In genomic region chr7:12706900-12707536, GRCh38 we compare ENCODE assay signal across 15 cellular contexts. TPM values are rescaled to one million over a fixed set of nuclear protein-coding genes. Genes with fewer than 3 reads are reported as not detected.
DNase-seq lines count a peak whose midpoint lies in the region; ATAC-seq and TF ChIP-seq lines count a peak whose summit lies in the region.
"Had no signal": no experiment of that assay in that cellular context is flagged by ENCODE, and none has a peak within 500 bp of the region (broad histone marks: within the 10 kb centered on the region; RNA-seq: fewer than 3 reads in every experiment).

No MANE protein-coding gene starts in this region.

- H3K27me3 ChIP-seq in mammary epithelial cell (ENCODE audit: insufficient read depth, low read length) (no peaks in the 10 kb centered on the region), Karpas-422 (ENCODE audit: low read length) (no peaks in the 10 kb centered on the region), heart left ventricle (no peaks in the 10 kb centered on the region)
- H3K27me3 ChIP-seq: tibial nerve had no signal

- peak overlapping the region; percentile 2 for H3K4me3 Mint-ChIP-seq in neural crest cell
- H3K4me3 Mint-ChIP-seq: activated naive CD8-positive, alpha-beta T cell; CD4-positive, alpha-beta memory T cell had no signal

- no peaks in the 10 kb centered on the region for H3K27me3 Mint-ChIP-seq in neural crest cell (ENCODE audit: low read depth)
- H3K27me3 Mint-ChIP-seq: activated naive CD8-positive, alpha-beta T cell; CD4-positive, alpha-beta memory T cell had no signal

- H3K9me2 ChIP-seq in Karpas-422 (replicated peaks; ENCODE audit: insufficient read depth, low read length) = no peaks in the 10 kb centered on the region

- intact Hi-C loops in mammary epithelial cell (cut with micrococcal nuclease) (no loop called here), heart left ventricle (cut with DNase I) (no loop called here)

- DNase-seq in GM03348 (ENCODE audit: low spot score) (peak; percentile 28), NCI-H2196 (lab: John Stamatoyannopoulos, UW; ENCODE audit: unreplicated experiment) (peak; percentile 22), mammary epithelial cell (peak; percentile 71), neural crest cell (ENCODE audit: low read depth, low spot score) (no peak), medulla oblongata (ENCODE audit: extremely low spot score) (no peak), Karpas-422 (no peak), heart left ventricle (no peak)
- DNase-seq in NK-92 treated with Interleukin-12 subunit alpha and Interleukin-12 subunit beta, amount 100 ng/mL, for 24 hours (lab: John Stamatoyannopoulos, UW) = no peak
- DNase-seq: CD4-positive, alpha-beta memory T cell; effector CD8-positive, alpha-beta T cell; nucleus accumbens; stimulated activated CD4-positive, alpha-beta T cell treated with anti-CD3 and anti-CD28 coated beads, Interleukin-4, amount 100 ng/mL, for 4 hours had no signal

- H3K36me3 Mint-ChIP-seq in neural crest cell (ENCODE audit: low read depth) = no peaks in the 10 kb centered on the region
- H3K36me3 Mint-ChIP-seq: activated naive CD8-positive, alpha-beta T cell; CD4-positive, alpha-beta memory T cell had no signal

- H3K4me2 ChIP-seq in mammary epithelial cell (ENCODE audit: insufficient read depth, low read depth, low read length) (peak overlapping the region; percentile 21), Karpas-422 (ENCODE audit: low read depth, low read length, poor library complexity, severe bottlenecking) (no peak overlapping the region)

- peaks cover 2% of the 10 kb centered on the region for H3K9me3 Mint-ChIP-seq in neural crest cell

- H3K79me2 ChIP-seq in mammary epithelial cell (ENCODE audit: insufficient read depth, low read length) = no peaks in the 10 kb centered on the region
- H3K79me2 ChIP-seq in Karpas-422 (ENCODE audit: low read length) = no peaks in the 10 kb centered on the region

- TF ChIP-seq POLR2A in heart left ventricle (IDR thresholded peaks at IDR 0.05) = no peak

- H3K36me3 ChIP-seq in mammary epithelial cell (ENCODE audit: insufficient read depth, low read length) = no peaks in the 10 kb centered on the region
- no peaks in the 10 kb centered on the region for H3K36me3 ChIP-seq in Karpas-422 (ENCODE audit: insufficient read depth, low read length)
- H3K36me3 ChIP-seq in heart left ventricle = no peaks in the 10 kb centered on the region
- H3K36me3 ChIP-seq: tibial nerve had no signal

- no peak overlapping the region for H3K4me3 ChIP-seq in mammary epithelial cell (replicated peaks in 1 of 3; ENCODE audit: insufficient read depth in 1 of 3, low read depth in 2 of 3, low read length in 3 of 3)
- no peak overlapping the region for H3K4me3 ChIP-seq in Karpas-422 (ENCODE audit: low read length)
- no peak overlapping the region for H3K4me3 ChIP-seq in heart left ventricle
- H3K4me3 ChIP-seq: tibial nerve had no signal

- H3K27ac Mint-ChIP-seq in neural crest cell (ENCODE audit: unreplicated experiment) = no peak overlapping the region
- H3K27ac Mint-ChIP-seq: activated naive CD8-positive, alpha-beta T cell had no signal

- CTCF ChIA-PET in mammary epithelial cell (lab: Charles Lee; ENCODE audit: low non-redundant PET) = no interaction called here

- no peaks in the 10 kb centered on the region for H4K20me1 ChIP-seq in mammary epithelial cell (ENCODE audit: insufficient read depth, low read length)
- no peaks in the 10 kb centered on the region for H4K20me1 ChIP-seq in Karpas-422 (ENCODE audit: insufficient read depth, low read depth, low read length)

- H3K27ac ChIP-seq in mammary epithelial cell (ENCODE audit: insufficient read depth, low read depth, low read length) (peak overlapping the region; percentile 31), Karpas-422 (ENCODE audit: low read length) (no peak overlapping the region), heart left ventricle (no peak overlapping the region)
- H3K27ac ChIP-seq: tibial nerve had no signal

- H2AFZ ChIP-seq in mammary epithelial cell (ENCODE audit: low read depth, low read length) (peak overlapping the region; percentile 40), Karpas-422 (ENCODE audit: low read length) (no peak overlapping the region)

- dilution Hi-C loops in mammary epithelial cell (cut with HindIII; ENCODE audit: low sequenced_read_pairs) = no loop called here

- H3K9ac ChIP-seq in mammary epithelial cell (ENCODE audit: insufficient read depth, low read length) (no peak overlapping the region), Karpas-422 (ENCODE audit: low read length) (no peak overlapping the region)

- in situ Hi-C loops in mammary epithelial cell (cut with MboI; ENCODE audit: low sequenced_read_pairs in 2 of 2) = no loop called here

- H3K4me1 ChIP-seq in mammary epithelial cell (ENCODE audit: insufficient read depth, low read length) = peaks cover 43% of the 10 kb centered on the region
- H3K4me1 ChIP-seq in Karpas-422 (ENCODE audit: low read length) = no peaks in the 10 kb centered on the region
- no peaks in the 10 kb centered on the region for H3K4me1 ChIP-seq in heart left ventricle

- H3K9me3 ChIP-seq in mammary epithelial cell (replicated peaks; ENCODE audit: insufficient read depth, low read length) (peaks cover 2% of the 10 kb centered on the region), Karpas-422 (ENCODE audit: low read length) (no peaks in the 10 kb centered on the region), heart left ventricle (peaks cover 0 to 9% (median 0%) of the 10 kb centered on the region in 12 donors)

- no peak for ATAC-seq in heart left ventricle
- ATAC-seq: Right ventricle myocardium inferior had no signal

- peaks cover 33% of the 10 kb centered on the region for H3K4me1 Mint-ChIP-seq in neural crest cell

- BruUV-seq in mammary epithelial cell (replicated peaks; lab: Mats Ljungman, UMichigan) = no TSS peak

- TF ChIP-seq CTCF in mammary epithelial cell (conservative IDR thresholded peaks at IDR 0.05 in 1 of 2, IDR thresholded peaks at IDR 0.05 in 1 of 2; ENCODE audit: extremely low read depth in 1 of 2, insufficient read depth in 1 of 2, low read depth in 1 of 2, low read length in 2 of 2) = no peak
- TF ChIP-seq CTCF in neural crest cell (conservative IDR thresholded peaks at IDR 0.05) = no peak
- no peak for TF ChIP-seq CTCF in heart left ventricle (IDR thresholded peaks at IDR 0.05)

RNA-seq across cellular contexts. Expression of gene ARL4A, which starts 19.6 kb away (rescaled TPM):
- total RNA-seq in mammary epithelial cell = 10 to 100 TPM; 24.9 to 57.3 TPM
- 28.5 TPM for polyA plus RNA-seq in mammary epithelial cell
- 13.4 TPM for polyA minus RNA-seq in mammary epithelial cell
- 65.0 and 71.1 TPM in 2 replicates for total RNA-seq in neural crest cell
- total RNA-seq in Karpas-422 (2014; rRNA removed; shearing (Covaris generic); ENCODE audit: low replicate concordance) = not detected in 2 replicates
- total RNA-seq in heart left ventricle = 10 to 100 TPM; 12.8 to 21.4 (median 14.5) TPM
- polyA plus RNA-seq in heart left ventricle = 10 to 100 TPM; 10.5 to 25.9 TPM

Comparison
In these comparisons a context has a peak if more than half of its experiments do, and no peak if none do; other contexts are left out.
1. DNase-seq: peak in GM03348 (single experiment), NCI-H2196 (single experiment) and mammary epithelial cell (single experiment); none in neural crest cell (single experiment), medulla oblongata (single experiment), Karpas-422 (single experiment), NK-92 treated with Interleukin-12 subunit alpha and Interleukin-12 subunit beta, amount 100 ng/mL, for 24 hours (single experiment) and heart left ventricle (0 of 5).
2. RNA of gene ARL4A, which starts 19.6 kb away (total RNA-seq): 65.0 to 71.1 TPM in neural crest cell, 24.9 to 57.3 TPM in mammary epithelial cell and 12.8 to 21.4 TPM in heart left ventricle; not detected in Karpas-422; every median in the first group is over 10 times any median in the second.